In genomic region chr2:41377837-41378236, GRCh38 we compare ENCODE assay signal across 24 cellular contexts.
"Had no signal": no experiment of that assay in that cellular context is flagged by ENCODE, and none has a peak within 500 bp of the region (broad histone marks: within the 10 kb centered on the region; RNA-seq: fewer than 3 reads in every experiment).

No MANE protein-coding gene starts in this region.

- ATAC-seq: activated naive CD4-positive, alpha-beta T cell treated with anti-CD3 and anti-CD28 coated beads, Interleukin-2, amount 50 U/mL, for 72 hours; activated naive CD8-positive, alpha-beta T cell treated with anti-CD3 and anti-CD28 coated beads, Interleukin-2, amount 50 U/mL, for 24 hours; activated T-cell treated with anti-CD3 and anti-CD28 coated beads, Interleukin-2, amount 50 U/mL, for 4 hours; T-cell had no signal

- H3K27ac ChIP-seq: SK-N-MC had no signal

- DNase-seq: activated B cell treated with CpG ODN at 0.5 μM for 24 hours; activated CD4-positive, alpha-beta memory T cell treated with anti-CD3 and anti-CD28 coated beads for 36 hours; activated CD4-positive, alpha-beta T cell treated with anti-CD3 and anti-CD28 coated beads for 1 hour; activated CD4-positive, alpha-beta T cell treated with anti-CD3 and anti-CD28 coated beads, Interleukin-2, amount 10 ng/mL, durations not matched to agents 24 days and 14 days; activated CD8-positive, alpha-beta memory T cell treated with anti-CD3 and anti-CD28 coated beads for 24 hours; activated effector memory CD4-positive, alpha-beta T cell treated with anti-CD3 and anti-CD28 coated beads, Interleukin-2, amount 50 U/mL, for 16 hours; activated naive CD4-positive, alpha-beta T cell treated with Interleukin-2 at 50 U/mL for 16 hours; activated naive CD8-positive, alpha-beta T cell treated with anti-CD3 and anti-CD28 coated beads, Interleukin-2, amount 50 U/mL, for 24 hours; activated T-cell treated with anti-CD3 and anti-CD28 coated beads, Interleukin-2, amount 50 U/mL, for 4 hours; amygdala; KG1; NCI-H1048; NCI-H1930; NCI-H2171; NCI-H226; NCI-H526 treated with DMSO at 0.1 percent for 48 hours; NCI-H82; SIG-M5; T-cell; T-helper 2 cell; T1000 had no signal

- FAIRE-seq: astrocyte had no signal

- H3K4me3 ChIP-seq: SK-N-MC had no signal
